8 cellular contexts compared by ENCODE assay signal in the genomic region with DNA sequence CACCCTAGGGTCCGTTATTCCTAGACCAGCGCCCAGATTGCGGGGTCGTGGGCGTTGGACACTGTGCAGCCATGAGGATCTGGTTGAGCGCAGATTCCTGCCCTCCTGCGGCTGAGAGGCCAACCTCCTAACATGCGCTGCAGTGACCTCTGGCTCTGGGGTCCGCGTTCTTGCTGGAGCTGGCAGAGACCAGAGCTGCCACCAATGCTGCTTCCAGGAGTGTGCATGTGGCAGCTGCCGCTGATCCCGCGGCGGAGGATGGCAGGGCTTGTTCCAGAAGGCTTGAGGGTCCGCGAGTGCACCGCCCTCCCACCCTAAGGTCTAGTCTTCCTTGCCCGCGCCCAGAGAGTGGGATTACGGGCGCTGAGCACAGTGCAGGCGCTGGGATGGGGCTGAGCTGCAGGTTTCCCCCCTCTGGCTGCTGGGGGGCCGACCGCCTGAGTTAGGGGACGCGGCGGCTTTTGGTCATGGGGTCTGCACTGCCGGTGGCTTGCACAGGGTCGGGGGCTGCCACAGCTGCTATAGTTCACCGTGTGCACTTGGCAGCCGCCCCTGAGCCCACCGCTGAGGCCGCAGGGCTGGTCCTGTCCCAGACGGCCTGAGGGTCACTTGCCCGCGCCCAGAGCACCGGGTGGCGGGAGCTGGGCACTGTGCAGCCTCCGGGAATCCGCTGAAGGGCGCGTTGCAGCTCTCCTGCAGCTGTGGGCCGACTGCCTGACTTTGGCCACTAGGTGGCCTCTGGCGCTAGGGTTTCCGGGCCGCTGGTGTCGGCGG.
DNase-seq lines count a peak whose midpoint lies in the region; ATAC-seq and TF ChIP-seq lines count a peak whose summit lies in the region.

No MANE protein-coding gene starts in this region.

- TF ChIP-seq POLR2A in gastroesophageal sphincter (IDR thresholded peaks at IDR 0.05), result no peak
- TF ChIP-seq POLR2A in thyroid gland (IDR thresholded peaks at IDR 0.05), result no peak

- H3K27ac ChIP-seq in gastroesophageal sphincter (no peak overlapping the region), thyroid gland (no peak overlapping the region)

- DNase-seq in DMS114 treated with DMSO at 0.1 percent for 48 hours (lab: John Stamatoyannopoulos, UW; ENCODE audit: unreplicated experiment) (peak; percentile 40), HT1080 (ENCODE audit: low read depth) (peak; percentile 78), RKO (ENCODE audit: low spot score) (peak; percentile 82), omental fat pad (ENCODE audit: low spot score) (no peak), thyroid gland (peak; percentile 78 to 83)
- DNase-seq in activated gamma-delta T cell treated with anti-CD3 and anti-CD28 coated beads, Interleukin-2, amount 50 U/mL, for 16 hours (ENCODE audit: low read depth), result peak; percentile 34

- H3K4me1 ChIP-seq in gastroesophageal sphincter, result peaks cover 0 to 28% (median 20%) of the 10 kb centered on the region in 3 donors
- H3K4me1 ChIP-seq in thyroid gland, result peaks cover 15% of the 10 kb centered on the region in 2 donors

- WGBS in gastroesophageal sphincter (ENCODE audit: low coverage in 1 of 2), 2 donors, result no CpG with 5 or more reads among the region's 48 CpGs
- WGBS in thyroid gland, 2 donors, result 0 to 9% methylated on average over 6 to 26 of the region's 48 CpGs

- TF ChIP-seq EP300 in gastroesophageal sphincter (IDR thresholded peaks at IDR 0.05), result no peak

- TF ChIP-seq CTCF in gastroesophageal sphincter (IDR thresholded peaks at IDR 0.05), result peak; percentile 82 to 99 (median 88)
- peak in 1 of 3 donors; percentile 9 for TF ChIP-seq CTCF in omental fat pad (IDR thresholded peaks at IDR 0.05)
- peak; percentile 58 to 90 (median 81) for TF ChIP-seq CTCF in thyroid gland (IDR thresholded peaks at IDR 0.05)

- H3K4me3 ChIP-seq in gastroesophageal sphincter, result peak overlapping the region in 1 of 2 donors; percentile 44
- H3K4me3 ChIP-seq in thyroid gland (replicated peaks in 1 of 3), result peak overlapping the region in 1 of 3 donors; percentile 3

- H3K36me3 ChIP-seq in gastroesophageal sphincter (no peaks in the 10 kb centered on the region), thyroid gland (no peaks in the 10 kb centered on the region)

- peak; percentile 96 for ATAC-seq in GM21390 (IDR thresholded peaks at IDR 0.05; ENCODE audit: unreplicated experiment)
- ATAC-seq in gastroesophageal sphincter, result peak; percentile 84
- peak; percentile 93 for ATAC-seq in omental fat pad (ENCODE audit: low FRiP score)

- intact Hi-C loops in thyroid gland (cut with DNase I), result loop anchor here (5.0 kb wide), 2 partner anchors 129 to 256 kb away; no protein-coding TSS in a partner anchor

- H3K9me3 ChIP-seq in gastroesophageal sphincter, result peaks cover 0 to 4% (median 0%) of the 10 kb centered on the region in 3 donors
- no peaks in the 10 kb centered on the region for H3K9me3 ChIP-seq in thyroid gland

- peaks cover 31% of the 10 kb centered on the region for H3K27me3 ChIP-seq in gastroesophageal sphincter
- no peaks in the 10 kb centered on the region for H3K27me3 ChIP-seq in thyroid gland
